In genomic region chr4:2805712-2806391, GRCh38 we compare ENCODE assay signal across 12 cellular contexts. TPM values are rescaled to one million over a fixed set of nuclear protein-coding genes. Genes with fewer than 3 reads are reported as not detected.
A peak's percentile ranks its signal among the peaks of the same experiment; 100 is the strongest.
DNase-seq lines count a peak whose midpoint lies in the region; ATAC-seq and TF ChIP-seq lines count a peak whose summit lies in the region.
"Had no signal": no experiment of that assay in that cellular context is flagged by ENCODE, and none has a peak within 500 bp of the region (broad histone marks: within the 10 kb centered on the region; RNA-seq: fewer than 3 reads in every experiment).

No MANE protein-coding gene starts in this region.

- H3K4me1 Mint-ChIP-seq in immature natural killer cell = peaks cover 10 to 28% of the 10 kb centered on the region in 2 donors

- no peak overlapping the region for H2AFZ ChIP-seq in HCT116 (ENCODE audit: low read depth, low read length, poor library complexity, severe bottlenecking)

- no peaks in the 10 kb centered on the region for H3K9me3 Mint-ChIP-seq in immature natural killer cell
- H3K9me3 Mint-ChIP-seq: activated T-helper 1 cell treated with anti-CD3 and anti-CD28 coated beads, Interleukin-12 subunit alpha, Interleukin-12 subunit beta, Interleukin-2, Interleukin-4 antibody, amounts not matched to agents 30 ng/mL and 10 ng/mL and 1 ng/mL, durations not matched to agents 14 hours and 24 hours and 36 hours; WTC11 had no signal

- peak overlapping the region in 4 of 6 donors; percentile 7 to 41 (median 24) for H3K27ac Mint-ChIP-seq in immature natural killer cell
- H3K27ac Mint-ChIP-seq: activated T-helper 1 cell treated with anti-CD3 and anti-CD28 coated beads, Interleukin-12 subunit alpha, Interleukin-12 subunit beta, Interleukin-2, Interleukin-4 antibody, amounts not matched to agents 30 ng/mL and 10 ng/mL and 1 ng/mL, durations not matched to agents 14 hours and 24 hours and 36 hours had no signal

- H3K79me2 ChIP-seq in HCT116 (ENCODE audit: insufficient read depth, low read length) = no peaks in the 10 kb centered on the region

- no peaks in the 10 kb centered on the region for H4K20me1 ChIP-seq in HCT116 (ENCODE audit: insufficient read depth)

- intact Hi-C loops in HCT116 (cut with micrococcal nuclease) = no loop called here
- intact Hi-C loops in body of pancreas (cut with DNase I) = no loop called here

- no peaks in the 10 kb centered on the region for H3K36me3 ChIP-seq in HCT116 (ENCODE audit: control insufficient read depth in 1 of 2, insufficient read depth in 2 of 2, low read length in 2 of 2)
- no peaks in the 10 kb centered on the region for H3K36me3 ChIP-seq in body of pancreas (replicated peaks in 1 of 2; ENCODE audit: insufficient read depth in 1 of 2, low read depth in 2 of 2)
- no peaks in the 10 kb centered on the region for H3K36me3 ChIP-seq in skeletal muscle tissue (ENCODE audit: control insufficient read depth in 3 of 3, insufficient read depth in 3 of 3, low read length in 3 of 3)

- no peak for TF ChIP-seq CTCF in HCT116 (IDR thresholded peaks at IDR 0.05 in 2 of 3, conservative IDR thresholded peaks at IDR 0.05 in 1 of 3; ENCODE audit: borderline replicate concordance in 1 of 3, insufficient read depth in 1 of 3, low read depth in 2 of 3, low read length in 2 of 3)
- TF ChIP-seq CTCF in body of pancreas (IDR thresholded peaks at IDR 0.05) = no peak

- H3K9me2 ChIP-seq in HCT116 (ENCODE audit: insufficient read depth) = no peaks in the 10 kb centered on the region

- WGBS in body of pancreas, 2 donors = 29 to 32% methylated on average over 18 to 20 of the region's 21 CpGs

- peaks cover 0 to 3% (median 0%) of the 10 kb centered on the region in 3 donors for H3K36me3 Mint-ChIP-seq in immature natural killer cell
- H3K36me3 Mint-ChIP-seq: WTC11 had no signal

- TF ChIP-seq POLR2A in HCT116 (IDR thresholded peaks at IDR 0.05; ENCODE audit: borderline replicate concordance, extremely low read depth, insufficient read depth, insufficient read length) = no peak
- no peak for TF ChIP-seq POLR2A in body of pancreas (IDR thresholded peaks at IDR 0.05)

- peaks cover 0 to 1% (median 1%) of the 10 kb centered on the region in 3 donors for H3K27me3 Mint-ChIP-seq in immature natural killer cell (ENCODE audit: low read depth in 3 of 3)

- CTCF ChIA-PET in HCT116 (lab: Charles Lee) = no interaction called here

- H3K9me3 ChIP-seq in HCT116 (ENCODE audit: control insufficient read depth in 1 of 2, insufficient read depth in 1 of 2, low read depth in 1 of 2, low read length in 2 of 2) = no peaks in the 10 kb centered on the region
- no peaks in the 10 kb centered on the region for H3K9me3 ChIP-seq in body of pancreas
- H3K9me3 ChIP-seq in skeletal muscle tissue (ENCODE audit: control insufficient read depth in 3 of 3, low read length in 3 of 3) = no peaks in the 10 kb centered on the region

- peak overlapping the region in 3 of 5 donors; percentile 30 to 52 (median 33) for H3K4me3 Mint-ChIP-seq in immature natural killer cell
- H3K4me3 Mint-ChIP-seq: activated T-helper 1 cell treated with anti-CD3 and anti-CD28 coated beads, Interleukin-12 subunit alpha, Interleukin-12 subunit beta, Interleukin-2, Interleukin-4 antibody, amounts not matched to agents 30 ng/mL and 10 ng/mL and 1 ng/mL, durations not matched to agents 14 hours and 24 hours and 36 hours; WTC11 had no signal

- DNase-seq in HCT116 (ENCODE audit: low read depth, low spot score) = no peak
- DNase-seq in body of pancreas = peak; percentile 77 to 91 (median 84)
- DNase-seq in immature natural killer cell = no peak
- no peak for DNase-seq in NCI-H748 treated with DMSO at 0.1 percent for 48 hours (lab: John Stamatoyannopoulos, UW)
- DNase-seq in NCI-H82 treated with DMSO at 0.1 percent for 48 hours (lab: John Stamatoyannopoulos, UW; ENCODE audit: unreplicated experiment) = no peak
- DNase-seq: nucleus accumbens had no signal

- peak; percentile 37; the same call in 1 of the 2 replicates for ATAC-seq in HCT116
- peak; percentile 78 for ATAC-seq in body of pancreas
- ATAC-seq in GM19463 (IDR thresholded peaks at IDR 0.05; ENCODE audit: unreplicated experiment) = no peak
- no peak for ATAC-seq in HG03432 (IDR thresholded peaks at IDR 0.05; ENCODE audit: unreplicated experiment)
- ATAC-seq: WTC11 had no signal

- H3K4me2 ChIP-seq in HCT116 (ENCODE audit: low read length) = 0 out of 2 replicates have a peak overlapping the region, but pooled peaks have one; percentile 14

- H3K4me1 ChIP-seq in HCT116 (ENCODE audit: control insufficient read depth in 1 of 2, insufficient read depth in 2 of 2, low read length in 2 of 2) (peaks cover 23 to 49% of the 10 kb centered on the region in 2 experiments), body of pancreas (peaks cover 45% of the 10 kb centered on the region), skeletal muscle tissue (ENCODE audit: control insufficient read depth in 3 of 3, insufficient read depth in 3 of 3, low read length in 3 of 3) (peaks cover 67 to 79% (median 74%) of the 10 kb centered on the region in 3 donors)

- no peaks in the 10 kb centered on the region for H3K27me3 ChIP-seq in HCT116 (ENCODE audit: insufficient read depth, low read length)
- no peaks in the 10 kb centered on the region for H3K27me3 ChIP-seq in body of pancreas
- no peaks in the 10 kb centered on the region for H3K27me3 ChIP-seq in skeletal muscle tissue (ENCODE audit: control insufficient read depth in 3 of 3, insufficient read depth in 3 of 3, low read length in 3 of 3)

- POLR2A ChIA-PET in HCT116 (lab: Charles Lee) = no interaction called here

- no TSS peak for BruUV-seq in HCT116 (replicated peaks; lab: Mats Ljungman, UMichigan)

- H3K27ac ChIP-seq in HCT116 (ENCODE audit: low read depth, low read length) = peak overlapping the region; percentile 24; the same call in 1 of the 2 replicates
- H3K27ac ChIP-seq in body of pancreas = peak overlapping the region; percentile 31 to 65 (median 34)
- H3K27ac ChIP-seq in skeletal muscle tissue (ENCODE audit: low read depth, low read length) = peak overlapping the region; percentile 40
- H3K27ac ChIP-seq: HL-60 had no signal

- RAD21 ChIA-PET in HCT116 (lab: Charles Lee; ENCODE audit: low non-redundant PET in 1 of 2, low total read pairs in 2 of 2, uncharacterized antibody in 2 of 2, unreplicated experiment in 2 of 2) = no interaction called here

- H3K4me3 ChIP-seq in HCT116 (replicated peaks in 1 of 2; ENCODE audit: low read depth in 1 of 2, low read length in 2 of 2) (no peak overlapping the region), body of pancreas (no peak overlapping the region), skeletal muscle tissue (ENCODE audit: low read length in 3 of 3) (peak overlapping the region in 1 of 3 donors; percentile 29)

- no peak for TF ChIP-seq RAD21 in HCT116 (IDR thresholded peaks at IDR 0.05; ENCODE audit: low read depth)

- H3K9ac ChIP-seq in HCT116 (ENCODE audit: low read length) = no peak overlapping the region
- H3K9ac ChIP-seq in skeletal muscle tissue (ENCODE audit: low read depth in 1 of 3, low read length in 3 of 3) = peak overlapping the region in 2 of 3 donors; percentile 14 to 57

TF ChIP-seq in HCT116, 20 proteins besides CTCF, POLR2A, EP300 and RAD21 (continues in another document):
- TF ChIP-seq SP1 (IDR thresholded peaks at IDR 0.05; ENCODE audit: low read depth) (no peak), ZBTB33 (IDR thresholded peaks at IDR 0.05; ENCODE audit: extremely low read depth, insufficient replicate concordance, low read length) (no peak), SRF (IDR thresholded peaks at IDR 0.05; ENCODE audit: low read depth) (no peak), MAX (IDR thresholded peaks at IDR 0.05) (no peak)

RNA-seq across cellular contexts. Expression of gene SH3BP2, which starts 13.0 kb away (rescaled TPM):
- total RNA-seq in HCT116 (2021; ENCODE audit: unreplicated experiment) (52.8 TPM), body of pancreas (10 to 100 TPM; 29.0 to 33.5 TPM), skeletal muscle tissue (7.8 TPM)
- 21.4 and 22.2 TPM in 2 replicates for polyA plus RNA-seq in HCT116 (2012)
- polyA plus RNA-seq in immature natural killer cell = 10 to 100 TPM; 12.6 to 71.0 (median 22.7) TPM

RNA-seq across cellular contexts. Expression of gene ADD1, which starts 37.8 kb away (rescaled TPM):
- total RNA-seq in HCT116 (2021; ENCODE audit: unreplicated experiment) (139 TPM), body of pancreas (100 to 1,000 TPM in 1 of 2 donors, 10 to 100 TPM in 1; 84.1 to 266 TPM), skeletal muscle tissue (155 TPM)
- 99.5 and 110 TPM in 2 replicates for polyA plus RNA-seq in HCT116 (2012)
- 100 to 1,000 TPM; 207 to 318 (median 314) TPM for polyA plus RNA-seq in immature natural killer cell

RNA-seq across cellular contexts. Expression of gene TNIP2, which starts 49.7 kb away (rescaled TPM):
- total RNA-seq in HCT116 (2021; ENCODE audit: unreplicated experiment) (41.0 TPM), body of pancreas (10 to 100 TPM; 39.7 to 75.8 TPM), skeletal muscle tissue (14.6 TPM)
- polyA plus RNA-seq in HCT116 (2012) = 44.4 and 46.7 TPM in 2 replicates
- 10 to 100 TPM; 35.1 to 43.7 (median 40.2) TPM for polyA plus RNA-seq in immature natural killer cell

Comparison
In these comparisons a context has a peak if more than half of its experiments do, and no peak if none do; other contexts are left out.
1. ATAC-seq: peak in HCT116 (single experiment) and body of pancreas (single experiment); none in GM19463 (single experiment) and HG03432 (single experiment).
2. DNase-seq: peak in body of pancreas (4 of 4); none in HCT116 (single experiment), immature natural killer cell (0 of 3), NCI-H748 treated with DMSO at 0.1 percent for 48 hours (single experiment) and NCI-H82 treated with DMSO at 0.1 percent for 48 hours (single experiment).
3. Peak in every context shown above with its lines, with median percentiles within 50 percentile points of each other: H3K27ac ChIP-seq.